ENCODE assay signal across 10 cellular contexts in the genomic region with DNA sequence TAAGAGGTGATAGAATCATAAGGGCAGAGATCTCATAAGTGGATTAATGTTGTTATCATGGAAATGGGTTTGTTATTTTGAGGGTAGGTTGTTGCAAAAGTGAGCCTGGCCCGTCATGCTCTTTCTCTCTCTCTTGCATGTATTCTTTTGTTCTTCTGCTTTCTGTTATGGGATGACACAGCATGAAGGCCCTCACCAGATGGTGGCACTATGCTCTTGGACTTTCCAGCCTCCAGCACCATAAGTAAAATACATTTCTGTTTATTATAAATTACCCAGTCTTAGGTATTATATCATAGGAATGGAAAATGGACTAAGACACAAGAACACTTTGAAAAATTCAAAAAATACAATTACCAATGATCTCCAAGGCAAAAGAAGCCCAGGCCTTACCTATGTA.
DNase-seq lines count a peak whose midpoint lies in the region; ATAC-seq, FAIRE-seq and TF ChIP-seq lines count a peak whose summit lies in the region.
"Had no signal": no experiment of that assay in that cellular context is flagged by ENCODE, and none has a peak within 500 bp of the region (broad histone marks: within the 10 kb centered on the region; RNA-seq: fewer than 3 reads in every experiment).

No MANE protein-coding gene starts in this region.

- no peak for ATAC-seq in HG03457 (IDR thresholded peaks at IDR 0.05; ENCODE audit: unreplicated experiment)
- no peak for ATAC-seq in GM19467 (IDR thresholded peaks at IDR 0.05; ENCODE audit: unreplicated experiment)

- no peak for FAIRE-seq in GM12891 (lab: Jason Lieb, UNC)

- DNase-seq in ACHN (peak; percentile 22), RKO (ENCODE audit: low spot score) (peak; percentile 36), fibroblast of the conjunctiva (ENCODE audit: low read depth) (peak; percentile 8), GM12891 (ENCODE audit: insufficient read length, low spot score) (no peak), amniotic stem cell (lab: John Stamatoyannopoulos, UW) (no peak)
- DNase-seq: activated naive CD8-positive, alpha-beta T cell treated with anti-CD3 and anti-CD28 coated beads for 36 hours; uterus had no signal

- in situ Hi-C loops in ACHN (cut with HindIII; ENCODE audit: low pct_ligation_motif_present, low pct_unique_long_range_greater_than_20kb, low sequenced_read_pairs): no loop called here

- TF ChIP-seq POLR2A in GM12891 (IDR thresholded peaks at IDR 0.05; ENCODE audit: low read depth, low read length): no peak

- 0 out of 2 replicates have a peak, but pooled peaks have one; percentile 4 for TF ChIP-seq CTCF in GM12874 (IDR thresholded peaks at IDR 0.05; ENCODE audit: insufficient read depth, low read depth, low read length)

TF ChIP-seq in GM12891, 5 proteins besides CTCF, POLR2A, EP300 and RAD21:
- no peak for TF ChIP-seq POU2F2 (IDR thresholded peaks at IDR 0.05; ENCODE audit: low read depth, low read length)
- TF ChIP-seq TAF1 (IDR thresholded peaks at IDR 0.05; ENCODE audit: low read depth, low read length): no peak
- no peak for TF ChIP-seq SPI1 (IDR thresholded peaks at IDR 0.05; ENCODE audit: low read depth, low read length)
- TF ChIP-seq PAX5 (IDR thresholded peaks at IDR 0.05; ENCODE audit: insufficient read depth, low read length, severe bottlenecking): no peak
- TF ChIP-seq POLR2AphosphoS5 (IDR thresholded peaks at IDR 0.05; ENCODE audit: low read depth, low read length): no peak

Comparison
In these comparisons a context has a peak if more than half of its experiments do, and no peak if none do; other contexts are left out.
1. DNase-seq: peak in ACHN (single experiment), RKO (single experiment) and fibroblast of the conjunctiva (single experiment); none in GM12891 (single experiment) and amniotic stem cell (single experiment).